In the genomic region with DNA sequence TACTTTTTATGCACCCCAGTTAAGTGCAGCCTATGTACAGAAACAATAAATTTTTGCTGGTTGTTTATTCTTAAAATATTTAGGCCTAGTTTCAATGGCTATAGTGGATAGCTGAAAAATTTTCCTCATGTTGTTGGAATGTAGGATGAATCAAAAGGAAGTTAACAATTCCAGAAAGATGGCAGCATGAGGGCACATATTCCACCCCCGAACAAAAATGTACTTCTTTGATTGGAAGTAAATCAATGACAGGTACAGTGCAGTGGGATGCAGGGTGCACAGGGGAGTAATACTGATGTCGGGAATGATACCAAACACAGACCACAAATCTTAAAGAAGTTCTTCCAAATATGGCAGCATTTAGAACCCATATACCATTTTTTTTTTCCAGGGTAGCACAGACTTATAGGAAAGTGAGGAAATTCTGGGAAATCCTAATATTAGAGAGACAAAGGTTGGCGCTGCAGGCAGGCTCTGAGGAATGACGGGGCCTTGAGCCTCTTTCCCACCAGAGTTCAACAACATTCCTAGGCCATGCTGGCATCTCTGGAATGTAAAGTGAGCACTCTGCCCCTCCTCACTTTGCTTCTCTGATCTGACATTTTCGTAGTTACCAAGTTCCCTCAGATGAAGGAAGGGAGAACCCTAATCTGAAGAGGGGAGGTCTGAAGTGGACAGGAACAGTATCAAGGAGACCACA, we compare ENCODE assay signal across 11 cellular contexts. TPM values are rescaled to one million over a fixed set of nuclear protein-coding genes. Genes with fewer than 3 reads are reported as not detected.
DNase-seq lines count a peak whose midpoint lies in the region; ATAC-seq and TF ChIP-seq lines count a peak whose summit lies in the region.
"Had no signal": no experiment of that assay in that cellular context is flagged by ENCODE, and none has a peak within 500 bp of the region (broad histone marks: within the 10 kb centered on the region; RNA-seq: fewer than 3 reads in every experiment).

No MANE protein-coding gene starts in this region.

- DNase-seq in A673 (ENCODE audit: low spot score) (peak; percentile 41), HS-5 (ENCODE audit: low read depth) (peak; percentile 52), kidney epithelial cell (ENCODE audit: low read depth) (peak; percentile 64), esophagus squamous epithelium (lab: John Stamatoyannopoulos, UW) (no peak), SK-N-DZ (ENCODE audit: low spot score) (no peak), suprapubic skin (ENCODE audit: low spot score in 2 of 2) (no peak)
- DNase-seq: BE2C, NCI-H510A, T-helper 2 cell had no signal

- ATAC-seq in GM18873 (IDR thresholded peaks at IDR 0.05; ENCODE audit: low FRiP score, unreplicated experiment): no peak

- H3K27ac Mint-ChIP-seq in brain: peak overlapping the region in 4 of 5 experiments; percentile 22 to 92 (median 74)

- H3K27me3 ChIP-seq in A673 (replicated peaks; ENCODE audit: insufficient read depth, low read depth, low read length, poor library complexity): no peaks in the 10 kb centered on the region
- H3K27me3 ChIP-seq in kidney epithelial cell (ENCODE audit: control insufficient read depth, insufficient read depth, low read length): no peaks in the 10 kb centered on the region
- H3K27me3 ChIP-seq in esophagus squamous epithelium: no peaks in the 10 kb centered on the region
- no peaks in the 10 kb centered on the region for H3K27me3 ChIP-seq in suprapubic skin
- H3K27me3 ChIP-seq: BE2C had no signal

- no peak overlapping the region for H3K27ac ChIP-seq in A673 (ENCODE audit: low read depth, low read length, poor library complexity, severe bottlenecking)
- H3K27ac ChIP-seq in esophagus squamous epithelium: no peak overlapping the region
- no peak overlapping the region for H3K27ac ChIP-seq in suprapubic skin

- TF ChIP-seq POLR2A in esophagus squamous epithelium (IDR thresholded peaks at IDR 0.05): no peak
- TF ChIP-seq POLR2A in suprapubic skin (IDR thresholded peaks at IDR 0.05): no peak

- peaks cover 14% of the 10 kb centered on the region for H3K4me1 ChIP-seq in A673 (ENCODE audit: insufficient read depth, low read length, poor library complexity, severe bottlenecking)
- peaks cover 0 to 11% (median 5%) of the 10 kb centered on the region in 3 donors for H3K4me1 ChIP-seq in esophagus squamous epithelium
- peaks cover 4% of the 10 kb centered on the region for H3K4me1 ChIP-seq in suprapubic skin
- H3K4me1 ChIP-seq: BE2C had no signal

- TF ChIP-seq CTCF in A673 (conservative IDR thresholded peaks at IDR 0.05; ENCODE audit: low read depth, low read length): no peak
- TF ChIP-seq CTCF in brain (conservative IDR thresholded peaks at IDR 0.05): no peak
- no peak for TF ChIP-seq CTCF in kidney epithelial cell (IDR thresholded peaks at IDR 0.05; ENCODE audit: insufficient read depth, low read length, poor library complexity, severe bottlenecking)
- TF ChIP-seq CTCF in esophagus squamous epithelium (IDR thresholded peaks at IDR 0.05): no peak
- TF ChIP-seq CTCF in suprapubic skin (IDR thresholded peaks at IDR 0.05): no peak

- CTCF ChIA-PET in A673 (lab: Charles Lee): no interaction called here

- H3K4me3 Mint-ChIP-seq in brain: peak overlapping the region in 3 of 5 experiments; percentile 39 to 62 (median 53)

- H3K9me3 ChIP-seq in A673 (ENCODE audit: low read depth, low read length, poor library complexity, severe bottlenecking) (no peaks in the 10 kb centered on the region), esophagus squamous epithelium (peaks cover 0 to 4% (median 4%) of the 10 kb centered on the region in 3 donors), suprapubic skin (no peaks in the 10 kb centered on the region)
- H3K9me3 ChIP-seq: BE2C had no signal

- 47 to 79% methylated on average over 5 of the region's 5 CpGs for WGBS in esophagus squamous epithelium, 2 donors
- 52% methylated on average over 5 of the region's 5 CpGs for WGBS in suprapubic skin

- peaks cover 5 to 14% (median 10%) of the 10 kb centered on the region in 5 experiments for H3K9me3 Mint-ChIP-seq in brain

- peaks cover 6% of the 10 kb centered on the region for H3K36me3 Mint-ChIP-seq in brain

- POLR2A ChIA-PET in A673 (lab: Charles Lee; ENCODE audit: low non-redundant PET): no interaction called here

- no peak overlapping the region for H3K4me3 ChIP-seq in A673 (ENCODE audit: low read depth, low read length, poor library complexity, severe bottlenecking)
- H3K4me3 ChIP-seq in kidney epithelial cell (ENCODE audit: low read depth, low read length): no peak overlapping the region
- H3K4me3 ChIP-seq in esophagus squamous epithelium: no peak overlapping the region
- H3K4me3 ChIP-seq in suprapubic skin: no peak overlapping the region

- BruUV-seq in A673 (replicated peaks; lab: Mats Ljungman, UMichigan): no TSS peak

- H3K36me3 ChIP-seq in A673 (ENCODE audit: insufficient read depth, low read length, poor library complexity, severe bottlenecking): no peaks in the 10 kb centered on the region
- no peaks in the 10 kb centered on the region for H3K36me3 ChIP-seq in kidney epithelial cell (ENCODE audit: control insufficient read depth, insufficient read depth, low read length)
- H3K36me3 ChIP-seq in esophagus squamous epithelium: no peaks in the 10 kb centered on the region
- H3K36me3 ChIP-seq in suprapubic skin: no peaks in the 10 kb centered on the region
- H3K36me3 ChIP-seq: BE2C had no signal

- TF ChIP-seq EP300 in suprapubic skin (IDR thresholded peaks at IDR 0.05): no peak

- peaks cover 35% of the 10 kb centered on the region for H3K4me1 Mint-ChIP-seq in brain

- intact Hi-C loops in A673 (cut with micrococcal nuclease; ENCODE audit: unreplicated experiment) (no loop called here), esophagus squamous epithelium (cut with DNase I) (no loop called here)

- H3K27me3 Mint-ChIP-seq in brain: no peaks in the 10 kb centered on the region

RNA-seq across cellular contexts. Expression of a gene that starts 36.6 kb away (rescaled TPM):
- total RNA-seq in A673 (2021) (68.6 and 69.5 TPM in 2 replicates), kidney epithelial cell (3.3 and 4.4 TPM in 2 replicates), esophagus squamous epithelium (10 to 100 TPM; 44.1 to 96.1 (median 78.6) TPM), suprapubic skin (10 to 100 TPM; 38.3 to 95.3 (median 66.5) TPM)
- polyA plus RNA-seq in brain (ENCODE audit: insufficient read depth, low read depth, low replicate concordance): 1.3 TPM
- polyA plus RNA-seq in SK-N-DZ (2014; cell fraction: cytosol; rRNA removed): 0.58 and 0.68 TPM in 2 replicates
- 0.92 and 1.3 TPM in 2 replicates for polyA plus RNA-seq in SK-N-DZ (2014; cell fraction: nucleus; rRNA removed)

Comparison
In these comparisons a context has a peak if more than half of its experiments do, and no peak if none do; other contexts are left out.
1. DNase-seq: peak in A673 (single experiment), HS-5 (single experiment) and kidney epithelial cell (single experiment); none in esophagus squamous epithelium (single experiment), SK-N-DZ (single experiment) and suprapubic skin (0 of 2).